Comparison of ENCODE assay signal across 1 cellular context in the genomic region with DNA sequence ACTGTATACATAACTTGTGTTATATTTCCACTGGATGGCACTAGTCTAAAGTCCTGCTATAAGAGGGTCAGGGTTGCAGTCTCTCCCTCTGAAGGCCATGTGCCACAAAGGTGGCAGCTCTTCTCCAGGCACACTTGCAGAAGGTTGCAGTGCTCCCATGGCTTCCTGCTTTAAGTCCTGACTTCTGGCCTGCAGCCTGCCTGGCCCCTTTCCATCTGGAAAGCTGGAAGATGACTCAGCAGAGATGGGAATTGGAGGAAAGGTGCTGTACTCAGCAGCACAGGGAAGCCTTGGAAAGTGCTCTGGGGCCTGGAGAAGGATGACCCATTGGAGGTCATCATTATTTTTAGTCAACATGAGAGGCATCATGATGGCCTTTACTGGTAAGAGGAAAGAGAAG.
TF ChIP-seq lines count a peak whose summit lies in the region.

No MANE protein-coding gene starts in this region.

TF ChIP-seq in HCT116, 20 proteins besides CTCF, POLR2A, EP300 and RAD21 (continued from another document):
- TF ChIP-seq REST (IDR thresholded peaks at IDR 0.05; ENCODE audit: low read depth), result no peak
- TF ChIP-seq SP1 (IDR thresholded peaks at IDR 0.05; ENCODE audit: low read depth), result peak; percentile 50
